9 cellular contexts compared by ENCODE assay signal in genomic region chr4:121822796-121823504, GRCh38. TPM values are rescaled to one million over a fixed set of nuclear protein-coding genes. Genes with fewer than 3 reads are reported as not detected.
DNase-seq lines count a peak whose midpoint lies in the region; ATAC-seq, FAIRE-seq and TF ChIP-seq lines count a peak whose summit lies in the region.
"Had no signal": no experiment of that assay in that cellular context is flagged by ENCODE, and none has a peak within 500 bp of the region (broad histone marks: within the 10 kb centered on the region; RNA-seq: fewer than 3 reads in every experiment).

No MANE protein-coding gene starts in this region.

- H2AK5ac ChIP-seq in IMR-90 (ENCODE audit: low read depth, low read length) (peak overlapping the region; percentile 40), H1 (ENCODE audit: low read depth, low read length) (no peak overlapping the region; the same call in 1 of the 2 replicates)

- no peaks in the 10 kb centered on the region for H3K9me2 ChIP-seq in GM23248 (ENCODE audit: insufficient read depth)

- H3K9ac ChIP-seq in GM23248 (peak overlapping the region; percentile 81), IMR-90 (ENCODE audit: low read depth, low read length) (peak overlapping the region; percentile 84), H1 (replicated peaks in 1 of 4; ENCODE audit: extremely low read depth in 1 of 4, low read depth in 3 of 4, low read length in 3 of 4) (peak overlapping the region; percentile 86 to 91 (median 90)), muscle layer of colon (ENCODE audit: low read length) (no peak overlapping the region)

- H4K8ac ChIP-seq in IMR-90 (ENCODE audit: low read depth in 2 of 2, low read length in 2 of 2) (peak overlapping the region; percentile 69 to 73), H1 (ENCODE audit: extremely low read depth, insufficient read depth, low read length) (peak overlapping the region; percentile 99; the same call in 1 of the 2 replicates)

- H2AFZ ChIP-seq in GM23248: peak overlapping the region; percentile 92
- peak overlapping the region; percentile 90 for H2AFZ ChIP-seq in IMR-90 (replicated peaks; ENCODE audit: low read length, poor library complexity)
- 0 out of 2 replicates have a peak overlapping the region, but pooled peaks have one; percentile 38 for H2AFZ ChIP-seq in H1 (ENCODE audit: low read length)

- H4K91ac ChIP-seq in IMR-90 (ENCODE audit: insufficient read depth, low read depth, low read length): peak overlapping the region; percentile 51
- H4K91ac ChIP-seq in H1 (replicated peaks; ENCODE audit: insufficient read length, low read length): no peak overlapping the region

- H3K79me1 ChIP-seq in IMR-90 (ENCODE audit: low read depth in 1 of 2, low read length in 2 of 2) (peaks cover 11 to 19% of the 10 kb centered on the region in 2 experiments; a peak in 3 of 4 replicates), H1 (ENCODE audit: low read depth, low read length) (no peaks in the 10 kb centered on the region; the same call in 1 of the 2 replicates)

- H3K4ac ChIP-seq in IMR-90 (ENCODE audit: low read depth, low read length) (peak overlapping the region; percentile 81), H1 (replicated peaks; ENCODE audit: insufficient read length, low read depth, low read length) (no peak overlapping the region)

- peak overlapping the region; percentile 27; the same call in 1 of the 2 replicates for H2BK20ac ChIP-seq in IMR-90 (ENCODE audit: low read depth, low read length)
- no peak overlapping the region for H2BK20ac ChIP-seq in H1 (ENCODE audit: low read length)

- no peak for TF ChIP-seq CTCF in IMR-90 (conservative IDR thresholded peaks at IDR 0.05; ENCODE audit: low read depth, low read length)
- TF ChIP-seq CTCF in H1 (IDR thresholded peaks at IDR 0.05; ENCODE audit: control extremely low read depth in 1 of 3, insufficient read depth in 1 of 3, low read depth in 1 of 3, low read length in 3 of 3): peak in 1 of 3 experiments; percentile 9; a peak in 1 of 4 replicates

- H3K23me2 ChIP-seq in H1 (ENCODE audit: low read depth, low read length): no peaks in the 10 kb centered on the region

- DNase-seq in stimulated activated CD4-positive, alpha-beta T cell treated with anti-CD3 and anti-CD28 coated beads, Interleukin-15, amount 100 ng/mL, for 24 hours: peak; percentile 62
- no peak for DNase-seq in stimulated activated CD4-positive, alpha-beta T cell treated with anti-CD3 and anti-CD28 coated beads, Interleukin-12 subunit alpha, Interleukin-12 subunit beta, amount 100 ng/mL, for 4 hours
- DNase-seq in GM23248 (peak; percentile 64), IMR-90 (no peak), T-helper 2 cell (peak in 4 of 5 experiments; percentile 6 to 75 (median 11)), H1 (ENCODE audit: low read depth in 1 of 2, low spot score in 2 of 2) (no peak), NCI-H1436 treated with DMSO at 0.1 percent for 48 hours (lab: John Stamatoyannopoulos, UW) (no peak)

- peak; percentile 42 for FAIRE-seq in H1 (lab: Jason Lieb, UNC)

- H2BK15ac ChIP-seq in IMR-90 (ENCODE audit: low read depth, low read length) (peak overlapping the region; percentile 68; the same call in 1 of the 3 replicates), H1 (ENCODE audit: low read length) (no peak overlapping the region)

- in situ Hi-C loops in GM23248 (cut with MboI): no loop called here
- in situ Hi-C loops in IMR-90 (cut with MboI; ENCODE audit: low sequenced_read_pairs): no loop called here

- H3K56ac ChIP-seq in IMR-90 (ENCODE audit: extremely low read depth, insufficient read depth, low read length) (peak overlapping the region; percentile 76), H1 (replicated peaks; ENCODE audit: insufficient read length, low read depth, low read length) (peak overlapping the region; percentile 42)

- H4K20me1 ChIP-seq in GM23248 (ENCODE audit: insufficient read depth) (no peaks in the 10 kb centered on the region), IMR-90 (ENCODE audit: insufficient read depth, low read length) (no peaks in the 10 kb centered on the region), H1 (replicated peaks in 1 of 2; ENCODE audit: control insufficient read depth in 1 of 2, insufficient read depth in 2 of 2, low read length in 2 of 2) (no peaks in the 10 kb centered on the region)

- no peaks in the 10 kb centered on the region for H3K9me1 ChIP-seq in IMR-90 (ENCODE audit: insufficient read depth, low read length)

- peak overlapping the region; percentile 96 for H3K4me2 ChIP-seq in GM23248 (ENCODE audit: unreplicated experiment)
- H3K4me2 ChIP-seq in IMR-90 (ENCODE audit: low read depth, low read length): peak overlapping the region; percentile 97
- H3K4me2 ChIP-seq in H1 (ENCODE audit: insufficient read depth in 1 of 2, low read depth in 2 of 2, low read length in 2 of 2): peak overlapping the region; percentile 55 to 69

- TF ChIP-seq EP300 in H1 (IDR thresholded peaks at IDR 0.05; ENCODE audit: borderline replicate concordance in 1 of 2, low read depth in 2 of 2, low read length in 2 of 2): no peak

- H3K18ac ChIP-seq in IMR-90 (ENCODE audit: low read depth, low read length) (no peak overlapping the region), H1 (ENCODE audit: extremely low read depth, low read length) (peak overlapping the region; percentile 51)

- POLR2A ChIA-PET in IMR-90 (lab: Charles Lee; ENCODE audit: unreplicated experiment): no interaction called here
- POLR2A ChIA-PET in H1 (lab: Charles Lee; ENCODE audit: partially characterized antibody): interaction anchor here (0.6 to 12.6 kb wide), 5 partner anchors 9 to 58 kb away, joined by 3 to 246 read pairs (median 5); partner anchors contain the start of genes EXOSC9 and SMIM43

- H2BK5ac ChIP-seq in IMR-90 (ENCODE audit: low read depth, low read length, poor library complexity, severe bottlenecking) (peak overlapping the region; percentile 70), H1 (ENCODE audit: low read depth, low read length) (peak overlapping the region; percentile 95; the same call in 1 of the 2 replicates)

- H3K23ac ChIP-seq in IMR-90 (ENCODE audit: low read depth, low read length) (peak overlapping the region; percentile 91), H1 (ENCODE audit: insufficient read length) (no peak overlapping the region)

- dilution Hi-C loops in IMR-90 (cut with HindIII; ENCODE audit: low sequenced_read_pairs, unreplicated experiment): no loop called here

- peak overlapping the region; percentile 23; the same call in 1 of the 2 replicates for H4K5ac ChIP-seq in IMR-90 (ENCODE audit: low read depth, low read length)
- H4K5ac ChIP-seq in H1 (ENCODE audit: insufficient read length, low read depth, low read length): no peak overlapping the region

- H3K27ac ChIP-seq in GM23248 (peak overlapping the region; percentile 74), IMR-90 (ENCODE audit: insufficient read depth, low read length) (peak overlapping the region; percentile 69), H1 (ENCODE audit: low read depth, low read length) (peak overlapping the region; percentile 86), muscle layer of colon (ENCODE audit: low read depth, low read length) (no peak overlapping the region)

- intact Hi-C loops in IMR-90 (cut with micrococcal nuclease): loop anchor here (2.0 to 10.0 kb wide), 2 partner anchors 126 to 448 kb away; partner anchors contain the start of gene ANXA5

- peaks cover 32% of the 10 kb centered on the region for H3F3A ChIP-seq in GM23248 (ENCODE audit: insufficient read depth)

- H2BK12ac ChIP-seq in H1 (ENCODE audit: low read depth, low read length): no peak overlapping the region

- no TSS peak for BruUV-seq in IMR-90 (replicated peaks; lab: Mats Ljungman, UMichigan)

- H3K4me3 ChIP-seq in GM23248 (peak overlapping the region; percentile 80), IMR-90 (ENCODE audit: insufficient read depth, low read depth, low read length) (peak overlapping the region; percentile 71), H1 (ENCODE audit: extremely low read depth in 1 of 4, insufficient read depth in 2 of 4, low read depth in 3 of 4, low read length in 4 of 4) (peak overlapping the region; percentile 72 to 100 (median 98)), muscle layer of colon (ENCODE audit: low read depth in 1 of 2, low read length in 2 of 2) (peak overlapping the region; percentile 3 to 58)

- peak overlapping the region; percentile 33 for H2BK120ac ChIP-seq in IMR-90 (ENCODE audit: low read depth, low read length)
- no peak overlapping the region for H2BK120ac ChIP-seq in H1 (replicated peaks; ENCODE audit: low read depth, low read length)

- H3K14ac ChIP-seq in IMR-90 (replicated peaks; ENCODE audit: low read depth, low read length) (peak overlapping the region; percentile 73), H1 (ENCODE audit: insufficient read length) (no peak overlapping the region)

- H3K9me3 ChIP-seq in GM23248 (ENCODE audit: low read depth) (no peaks in the 10 kb centered on the region), IMR-90 (ENCODE audit: control insufficient read depth, insufficient read depth, low read length) (no peaks in the 10 kb centered on the region), H1 (ENCODE audit: insufficient read depth in 2 of 2, low read depth in 1 of 2, low read length in 1 of 2) (no peaks in the 10 kb centered on the region), muscle layer of colon (ENCODE audit: low read length) (no peaks in the 10 kb centered on the region)

- no peak for TF ChIP-seq RAD21 in IMR-90 (IDR thresholded peaks at IDR 0.05; ENCODE audit: low read length)
- TF ChIP-seq RAD21 in H1 (IDR thresholded peaks at IDR 0.05 in 1 of 2, conservative IDR thresholded peaks at IDR 0.05 in 1 of 2; ENCODE audit: low read depth in 2 of 2, low read length in 2 of 2): no peak

- peaks cover 32% of the 10 kb centered on the region for H3K36me3 ChIP-seq in GM23248 (ENCODE audit: low read depth)
- H3K36me3 ChIP-seq in IMR-90 (ENCODE audit: control insufficient read depth, insufficient read depth, low read length): peaks cover 2% of the 10 kb centered on the region; the same call in 1 of the 2 replicates
- H3K36me3 ChIP-seq in H1 (ENCODE audit: control insufficient read depth in 2 of 4, insufficient read depth in 4 of 4, low read length in 3 of 4): peaks cover 27 to 41% (median 33%) of the 10 kb centered on the region in 4 experiments
- peaks cover 8% of the 10 kb centered on the region for H3K36me3 ChIP-seq in muscle layer of colon (ENCODE audit: insufficient read depth, low read length)

- H3K4me1 ChIP-seq in GM23248 (ENCODE audit: insufficient read depth) (peaks cover 49% of the 10 kb centered on the region), IMR-90 (ENCODE audit: control insufficient read depth, insufficient read depth, low read length) (peaks cover 4% of the 10 kb centered on the region), H1 (replicated peaks in 1 of 4; ENCODE audit: control insufficient read depth in 3 of 4, insufficient read depth in 4 of 4, low read length in 3 of 4) (no peaks in the 10 kb centered on the region; a peak in 2 of 7 replicates), muscle layer of colon (ENCODE audit: insufficient read depth, low read length) (peaks cover 8% of the 10 kb centered on the region)

- peak overlapping the region; percentile 82 for H2AK9ac ChIP-seq in IMR-90 (replicated peaks; ENCODE audit: low read depth, low read length, poor library complexity)

- no peak for TF ChIP-seq POLR2A in IMR-90 (IDR thresholded peaks at IDR 0.05; ENCODE audit: low read depth, low read length)
- TF ChIP-seq POLR2A in H1 (IDR thresholded peaks at IDR 0.05; ENCODE audit: control extremely low read depth in 1 of 2, low read depth in 2 of 2, low read length in 2 of 2): peak in 1 of 2 experiments; percentile 2; a peak in 2 of 3 replicates

- H3K79me2 ChIP-seq in GM23248 (ENCODE audit: insufficient read depth) (peaks cover 51% of the 10 kb centered on the region), H1 (ENCODE audit: control insufficient read depth in 1 of 2, insufficient read depth in 2 of 2, low read length in 2 of 2) (peaks cover 5 to 28% of the 10 kb centered on the region in 2 experiments; a peak in 3 of 4 replicates)

- H3K27me3 ChIP-seq in GM23248 (replicated peaks; ENCODE audit: insufficient read depth): no peaks in the 10 kb centered on the region
- no peaks in the 10 kb centered on the region for H3K27me3 ChIP-seq in IMR-90 (ENCODE audit: control insufficient read depth, insufficient read depth, low read length)
- H3K27me3 ChIP-seq in H1 (replicated peaks in 1 of 4; ENCODE audit: control insufficient read depth in 3 of 4, extremely low read depth in 1 of 4, insufficient read depth in 3 of 4, low read length in 3 of 4): no peaks in the 10 kb centered on the region
- H3K27me3 ChIP-seq in muscle layer of colon (ENCODE audit: control insufficient read depth in 1 of 2, insufficient read depth in 2 of 2, low read length in 2 of 2): no peaks in the 10 kb centered on the region

- ATAC-seq in IMR-90 (ENCODE audit: low read depth): peak; percentile 40

- CTCF ChIA-PET in IMR-90 (lab: Yijun Ruan, JAX) (interaction anchor here (0.9 kb wide), 1 partner anchor 58 kb away, joined by 3 read pairs; the partner anchor contains the start of gene SMIM43), H1 (lab: Charles Lee; ENCODE audit: partially characterized antibody) (interaction anchor here (1.5 to 2.0 kb wide), 3 partner anchors 9 to 58 kb away, joined by 3 to 5 read pairs (median 4); partner anchors contain the start of gene SMIM43)

- WGBS in GM23248 (ENCODE audit: low coverage in 1 of 2, low lambda C conversion rate in 2 of 2, missing lambda C conversion rate in 2 of 2), 2 experiments: 1 to 4% methylated on average over 29 to 30 of the region's 30 CpGs
- 3% methylated on average over 8 of the region's 30 CpGs; no CpG with 5 or more reads in 1 of the 2 experiments for WGBS in IMR-90 (ENCODE audit: extremely low coverage in 2 of 2, insufficient read length in 1 of 2), 2 experiments
- WGBS in H1 (ENCODE audit: extremely low coverage in 1 of 2, insufficient coverage in 1 of 2, insufficient read length in 1 of 2, insufficient replicate concordance in 2 of 2, low coverage in 1 of 2, low lambda C conversion rate in 2 of 2, missing lambda C conversion rate in 1 of 2), 2 experiments: 3% methylated on average over 23 of the region's 30 CpGs; no CpG with 5 or more reads in 1 of the 2 experiments

RNA-seq across cellular contexts. Expression of gene CCNA2, which starts 0.7 kb away (rescaled TPM):
- total RNA-seq in GM23248 (2014; rRNA removed; shearing (Covaris generic)): 45.3 and 47.7 TPM in 2 replicates
- 33.1 and 33.7 TPM in 2 replicates for polyA plus RNA-seq in GM23248 (2016; fragmentation: Nextera tagmentation; extraction: Ambion mirVana)
- total RNA-seq in IMR-90 (2012; rRNA removed): 54.3 and 59.7 TPM in 2 replicates
- polyA plus RNA-seq in IMR-90 (2012; rRNA removed): 21.3 and 22.8 TPM in 2 replicates
- 6.7 and 10.4 TPM in 2 replicates for polyA plus RNA-seq in IMR-90 (2012; cell fraction: cytosol; rRNA removed)
- polyA plus RNA-seq in IMR-90 (2012; cell fraction: nucleus; rRNA removed; ENCODE audit: low replicate concordance): 5.3 and 8.3 TPM in 2 replicates
- total RNA-seq in H1 (2021; fragmentation: NEBNext Ultra II Directional; extraction: Animal tissue kit (Norgen Biotek cat#: 25700)): 95.1 and 98.6 TPM in 2 replicates
- polyA plus RNA-seq in H1 (2011; rRNA removed): 39.0 and 42.1 TPM in 2 replicates
- polyA plus RNA-seq in H1 (2011; cell fraction: cytosol; rRNA removed): 56.9 TPM
- polyA plus RNA-seq in H1 (2011; cell fraction: nucleus; rRNA removed): 25.0 TPM
- 39.5 to 58.0 TPM (median 49.2 TPM) in 4 replicates for polyA plus RNA-seq in H1 (2012, experiment 1 of 2)
- 9.2 TPM for polyA plus RNA-seq in H1 (2012, experiment 2 of 2)
- 65.0 TPM for polyA plus RNA-seq in H1 (2013, experiment 1 of 2)
- 65.7 TPM for polyA plus RNA-seq in H1 (2013, experiment 2 of 2)
- 47.5 and 80.3 TPM in 2 replicates for polyA minus RNA-seq in H1 (2011; rRNA and poly(A)+ RNA removed)
- polyA minus RNA-seq in H1 (2011; cell fraction: cytosol; rRNA and poly(A)+ RNA removed): 51.3 TPM
- polyA minus RNA-seq in H1 (2011; cell fraction: nucleus; rRNA and poly(A)+ RNA removed): 38.2 TPM

RNA-seq across cellular contexts. Expression of gene EXOSC9, which starts 21.8 kb away (rescaled TPM):
- total RNA-seq in GM23248 (2014; rRNA removed; shearing (Covaris generic)): 44.1 and 48.4 TPM in 2 replicates
- polyA plus RNA-seq in GM23248 (2016; fragmentation: Nextera tagmentation; extraction: Ambion mirVana) (37.9 and 41.9 TPM in 2 replicates), IMR-90 (2012; rRNA removed) (27.3 and 34.7 TPM in 2 replicates), H1 (2011; rRNA removed) (16.7 and 33.2 TPM in 2 replicates)
- total RNA-seq in IMR-90 (2012; rRNA removed): 47.5 and 85.8 TPM in 2 replicates
- polyA plus RNA-seq in IMR-90 (2012; cell fraction: cytosol; rRNA removed): 3.8 and 4.3 TPM in 2 replicates
- 5.7 and 33.2 TPM in 2 replicates for polyA plus RNA-seq in IMR-90 (2012; cell fraction: nucleus; rRNA removed; ENCODE audit: low replicate concordance)
- total RNA-seq in H1 (2021; fragmentation: NEBNext Ultra II Directional; extraction: Animal tissue kit (Norgen Biotek cat#: 25700)): 53.4 and 54.9 TPM in 2 replicates
- 45.7 TPM for polyA plus RNA-seq in H1 (2011; cell fraction: cytosol; rRNA removed)
- 16.4 TPM for polyA plus RNA-seq in H1 (2011; cell fraction: nucleus; rRNA removed)
- polyA plus RNA-seq in H1 (2012, experiment 1 of 2): 49.3 to 73.9 TPM (median 53.7 TPM) in 4 replicates
- 4.9 TPM for polyA plus RNA-seq in H1 (2012, experiment 2 of 2)
- 58.5 TPM for polyA plus RNA-seq in H1 (2013, experiment 1 of 2)
- polyA plus RNA-seq in H1 (2013, experiment 2 of 2): 56.6 TPM
- 72.1 and 104 TPM in 2 replicates for polyA minus RNA-seq in H1 (2011; rRNA and poly(A)+ RNA removed)
- 27.0 TPM for polyA minus RNA-seq in H1 (2011; cell fraction: cytosol; rRNA and poly(A)+ RNA removed)
- polyA minus RNA-seq in H1 (2011; cell fraction: nucleus; rRNA and poly(A)+ RNA removed): 66.6 TPM

RNA-seq across cellular contexts. Expression of gene BBS7, which starts 47.3 kb away (rescaled TPM):
- total RNA-seq in GM23248 (2014; rRNA removed; shearing (Covaris generic)): 24.5 and 25.3 TPM in 2 replicates
- polyA plus RNA-seq in GM23248 (2016; fragmentation: Nextera tagmentation; extraction: Ambion mirVana) (27.7 and 28.7 TPM in 2 replicates), IMR-90 (2012; rRNA removed) (18.3 and 23.0 TPM in 2 replicates), H1 (2011; rRNA removed) (16.6 and 19.2 TPM in 2 replicates)
- total RNA-seq in IMR-90 (2012; rRNA removed): 29.4 and 32.3 TPM in 2 replicates
- polyA plus RNA-seq in IMR-90 (2012; cell fraction: cytosol; rRNA removed): 20.8 and 43.8 TPM in 2 replicates
- polyA plus RNA-seq in IMR-90 (2012; cell fraction: nucleus; rRNA removed; ENCODE audit: low replicate concordance): 16.3 and 30.7 TPM in 2 replicates
- 20.5 and 21.5 TPM in 2 replicates for total RNA-seq in H1 (2021; fragmentation: NEBNext Ultra II Directional; extraction: Animal tissue kit (Norgen Biotek cat#: 25700))
- polyA plus RNA-seq in H1 (2011; cell fraction: cytosol; rRNA removed): 19.9 TPM
- polyA plus RNA-seq in H1 (2011; cell fraction: nucleus; rRNA removed): 8.7 TPM
- polyA plus RNA-seq in H1 (2012, experiment 1 of 2): 13.9 to 20.6 TPM (median 15.5 TPM) in 4 replicates
- 7.1 TPM for polyA plus RNA-seq in H1 (2012, experiment 2 of 2)
- 21.5 TPM for polyA plus RNA-seq in H1 (2013, experiment 1 of 2)
- 22.1 TPM for polyA plus RNA-seq in H1 (2013, experiment 2 of 2)
- polyA minus RNA-seq in H1 (2011; rRNA and poly(A)+ RNA removed): 9.3 and 11.9 TPM in 2 replicates
- 9.0 TPM for polyA minus RNA-seq in H1 (2011; cell fraction: cytosol; rRNA and poly(A)+ RNA removed)
- polyA minus RNA-seq in H1 (2011; cell fraction: nucleus; rRNA and poly(A)+ RNA removed): 16.2 TPM

RNA-seq across cellular contexts. Expression of gene SMIM43, which starts 58.0 kb away (rescaled TPM):
- total RNA-seq in GM23248 (2014; rRNA removed; shearing (Covaris generic)): 3.4 and 3.5 TPM in 2 replicates
- 1.4 TPM in 2 replicates for polyA plus RNA-seq in GM23248 (2016; fragmentation: Nextera tagmentation; extraction: Ambion mirVana)
- total RNA-seq in IMR-90 (2012; rRNA removed): 1.4 TPM in 2 replicates
- 2.0 and 2.8 TPM in 2 replicates for polyA plus RNA-seq in IMR-90 (2012; rRNA removed)
- 0.68 and 0.71 TPM in 2 replicates for polyA plus RNA-seq in IMR-90 (2012; cell fraction: cytosol; rRNA removed)
- 1.1 and 4.1 TPM in 2 replicates for polyA plus RNA-seq in IMR-90 (2012; cell fraction: nucleus; rRNA removed; ENCODE audit: low replicate concordance)
- total RNA-seq in H1 (2021; fragmentation: NEBNext Ultra II Directional; extraction: Animal tissue kit (Norgen Biotek cat#: 25700)): 0.50 TPM in 1 of 2 replicates, not detected in the other
- polyA plus RNA-seq in H1 (2011; rRNA removed): 0.41 and 0.94 TPM in 2 replicates
- polyA plus RNA-seq in H1 (2011; cell fraction: cytosol; rRNA removed): 0.97 TPM
- 0.77 TPM for polyA plus RNA-seq in H1 (2011; cell fraction: nucleus; rRNA removed)
- 0.72 to 0.98 TPM (median 0.88 TPM) in 4 replicates for polyA plus RNA-seq in H1 (2012, experiment 1 of 2)
- 0.22 TPM for polyA plus RNA-seq in H1 (2012, experiment 2 of 2)
- 0.32 TPM for polyA plus RNA-seq in H1 (2013, experiment 1 of 2)
- 0.33 TPM for polyA plus RNA-seq in H1 (2013, experiment 2 of 2)
- polyA minus RNA-seq in H1 (2011; rRNA and poly(A)+ RNA removed): 0.22 and 2.5 TPM in 2 replicates
- polyA minus RNA-seq in H1 (2011; cell fraction: cytosol; rRNA and poly(A)+ RNA removed): 1.2 TPM
- 0.40 TPM for polyA minus RNA-seq in H1 (2011; cell fraction: nucleus; rRNA and poly(A)+ RNA removed)
- total RNA-seq: activated CD8-positive, alpha-beta memory T cell treated with anti-CD3 and anti-CD28 coated beads for 36 hours had no signal

Comparison
In these comparisons a context has a peak if more than half of its experiments do, and no peak if none do; other contexts are left out.
1. DNase-seq: peak in stimulated activated CD4-positive, alpha-beta T cell treated with anti-CD3 and anti-CD28 coated beads, Interleukin-15, amount 100 ng/mL, for 24 hours (single experiment), GM23248 (single experiment) and T-helper 2 cell (4 of 5); none in stimulated activated CD4-positive, alpha-beta T cell treated with anti-CD3 and anti-CD28 coated beads, Interleukin-12 subunit alpha, Interleukin-12 subunit beta, amount 100 ng/mL, for 4 hours (single experiment), IMR-90 (single experiment), H1 (0 of 2) and NCI-H1436 treated with DMSO at 0.1 percent for 48 hours (single experiment).
2. H2AFZ ChIP-seq: peak in every context shown above with its lines; median percentile 92 in GM23248; 90 in IMR-90; 38 in H1.
3. H3K4me3 ChIP-seq: peak in every context shown above with its lines; median percentile 98 in H1; 80 in GM23248; 71 in IMR-90; 30 in muscle layer of colon.
4. Peak in every context shown above with its lines, with median percentiles within 50 percentile points of each other: H3K4me2 ChIP-seq.